Comparison of ENCODE assay signal across 24 cellular contexts in the genomic region with DNA sequence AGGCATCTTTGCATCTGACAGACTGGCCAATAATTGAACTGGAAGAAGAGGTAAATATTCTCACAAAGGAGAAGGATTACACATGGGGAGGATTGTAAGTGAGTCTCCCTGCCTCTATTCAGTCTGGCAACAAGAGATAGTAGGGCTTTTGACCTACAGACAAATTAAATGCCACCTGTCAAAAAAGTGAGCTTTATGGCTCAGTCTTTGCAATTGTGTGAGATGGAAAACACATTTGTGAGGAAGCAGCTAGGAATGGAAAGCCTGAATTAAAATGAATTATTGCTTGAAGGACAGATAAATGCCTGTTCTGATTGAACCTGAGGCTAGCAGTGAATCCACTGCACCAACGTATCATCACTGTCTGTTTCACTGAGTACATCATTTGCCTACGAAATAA.
"Had no signal": no experiment of that assay in that cellular context is flagged by ENCODE, and none has a peak within 500 bp of the region (broad histone marks: within the 10 kb centered on the region; RNA-seq: fewer than 3 reads in every experiment).

No MANE protein-coding gene starts in this region.

- H3K79me2 ChIP-seq: hepatocyte had no signal

- DNase-seq: kidney glomerular epithelial cell; left cardiac atrium; lower lobe of right lung; mammary epithelial cell; mesenchymal stem cell; naive thymus-derived CD8-positive, alpha-beta T cell; nucleus accumbens; pancreas; posterior cingulate gyrus; retina; right cardiac atrium; stimulated activated CD4-positive, alpha-beta T cell treated with anti-CD3 and anti-CD28 coated beads, Interleukin-12 subunit alpha, Interleukin-12 subunit beta, amount 100 ng/mL, for 4 hours; stimulated activated CD4-positive, alpha-beta T cell treated with anti-CD3 and anti-CD28 coated beads, Interleukin-15, amount 100 ng/mL, for 24 hours; stimulated activated CD4-positive, alpha-beta T cell treated with anti-CD3 and anti-CD28 coated beads, Interleukin-2, amount 100 ng/mL, for 24 hours; stimulated activated CD4-positive, alpha-beta T cell treated with anti-CD3 and anti-CD28 coated beads, Interleukin-4, amount 100 ng/mL, for 1 hour; stimulated activated naive CD4-positive, alpha-beta T cell; tibial artery; trophoblast cell; upper lobe of right lung had no signal

- H3K36me3 ChIP-seq: lower lobe of right lung, pancreas, prostate gland, suprapubic skin, thoracic aorta, tibial artery, upper lobe of right lung had no signal

- H3K9me3 ChIP-seq: lower lobe of right lung, pancreas, prostate gland, suprapubic skin, thoracic aorta, tibial artery, upper lobe of right lung had no signal

- H3K4me3 ChIP-seq: hepatocyte, lower lobe of right lung, pancreas, prostate gland, skin epidermis, suprapubic skin, thoracic aorta, tibial artery, upper lobe of right lung had no signal

- H3K27ac ChIP-seq: hepatocyte, lower lobe of right lung, pancreas, prostate gland, skin epidermis, suprapubic skin, thoracic aorta, tibial artery, upper lobe of right lung had no signal

- H3K4me2 ChIP-seq: hepatocyte had no signal

- H3K27me3 ChIP-seq: hepatocyte, pancreas, suprapubic skin, tibial artery, upper lobe of right lung had no signal

- H2AFZ ChIP-seq: hepatocyte had no signal
